Comparison of ENCODE assay signal across 1 cellular context in the genomic region with DNA sequence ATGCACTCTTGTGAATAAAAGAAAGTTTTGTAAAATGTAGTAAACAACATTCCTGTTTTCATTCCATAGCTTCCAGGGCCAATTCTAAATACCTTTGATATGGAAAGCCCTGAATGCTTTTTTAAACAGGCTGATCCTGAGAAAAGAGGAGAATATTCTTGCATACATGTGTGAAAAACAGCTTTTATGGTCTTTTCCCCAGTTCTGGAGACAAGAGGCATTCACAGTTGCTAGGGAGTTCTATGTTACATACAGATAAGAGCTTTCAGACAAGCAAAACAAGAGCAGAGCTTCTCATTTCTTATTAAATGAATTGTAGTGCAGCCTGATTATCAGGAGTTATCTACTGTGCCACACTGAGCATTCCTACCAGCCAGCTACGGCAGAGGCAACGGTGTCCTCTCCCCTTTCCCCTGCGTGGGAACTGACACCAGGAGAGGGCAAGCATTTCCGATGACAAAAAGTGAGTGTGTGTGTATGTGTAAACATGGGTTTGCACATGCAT.
TF ChIP-seq lines count a peak whose summit lies in the region.

No MANE protein-coding gene starts in this region.

TF ChIP-seq in IMR-90, 13 proteins besides CTCF, POLR2A, EP300 and RAD21 (continued from another document):
- TF ChIP-seq MAZ (IDR thresholded peaks at IDR 0.05; ENCODE audit: borderline replicate concordance, low read depth, low read length): no peak
- TF ChIP-seq, protein P1, sequence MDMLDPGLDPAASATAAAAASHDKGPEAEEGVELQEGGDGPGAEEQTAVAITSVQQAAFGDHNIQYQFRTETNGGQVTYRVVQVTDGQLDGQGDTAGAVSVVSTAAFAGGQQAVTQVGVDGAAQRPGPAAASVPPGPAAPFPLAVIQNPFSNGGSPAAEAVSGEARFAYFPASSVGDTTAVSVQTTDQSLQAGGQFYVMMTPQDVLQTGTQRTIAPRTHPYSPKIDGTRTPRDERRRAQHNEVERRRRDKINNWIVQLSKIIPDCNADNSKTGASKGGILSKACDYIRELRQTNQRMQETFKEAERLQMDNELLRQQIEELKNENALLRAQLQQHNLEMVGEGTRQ (IDR thresholded peaks at IDR 0.05; ENCODE audit: low read depth, low read length): no peak
- TF ChIP-seq FOS (IDR thresholded peaks at IDR 0.05; ENCODE audit: low read depth, low read length): no peak
